26 cellular contexts compared by ENCODE assay signal in the genomic region with DNA sequence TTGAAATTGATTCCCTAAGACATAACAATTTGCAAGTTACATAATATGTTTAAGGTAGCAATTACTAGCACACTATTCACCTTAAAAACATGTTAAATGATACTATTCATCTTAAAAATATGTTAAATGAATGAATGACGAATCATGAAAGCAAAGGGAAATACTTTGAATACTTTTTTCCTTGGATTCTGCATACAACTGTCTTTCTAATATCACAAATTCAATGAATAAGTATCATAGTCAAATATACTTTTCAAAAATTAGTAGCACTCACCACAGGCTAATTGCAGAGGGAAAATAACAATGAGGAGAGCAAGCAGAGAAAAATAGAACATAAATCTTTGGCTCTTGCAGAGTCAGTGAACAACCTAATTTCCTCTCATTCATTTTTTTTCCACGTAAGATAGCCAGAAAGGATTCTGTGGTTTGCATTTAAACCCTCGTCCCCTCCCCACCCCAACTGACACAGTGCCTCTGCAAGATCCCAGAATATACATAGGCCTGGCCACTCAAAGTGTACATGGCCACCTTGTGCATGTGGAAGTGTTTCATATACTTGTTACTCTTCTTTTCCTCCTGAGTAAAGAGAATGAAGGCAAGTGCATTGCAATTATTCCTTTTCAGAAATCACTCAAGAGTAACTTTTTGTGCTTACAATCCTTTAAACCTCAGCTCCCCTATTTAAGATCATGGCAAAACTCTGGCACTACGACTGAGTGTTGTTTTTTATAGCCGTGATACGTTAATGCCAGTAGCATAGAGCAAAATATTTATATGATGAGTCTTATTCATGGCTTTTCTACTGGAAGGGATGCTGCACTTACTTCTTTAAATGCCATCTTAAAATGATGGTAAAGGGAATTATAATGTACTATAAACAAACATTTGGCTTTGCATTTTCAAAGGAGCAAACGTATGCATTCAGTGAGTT.
DNase-seq lines count a peak whose midpoint lies in the region; ATAC-seq, FAIRE-seq and TF ChIP-seq lines count a peak whose summit lies in the region.
"Had no signal": no experiment of that assay in that cellular context is flagged by ENCODE, and none has a peak within 500 bp of the region (broad histone marks: within the 10 kb centered on the region; RNA-seq: fewer than 3 reads in every experiment).

No MANE protein-coding gene starts in this region.

- no peaks in the 10 kb centered on the region for H3K79me2 ChIP-seq in astrocyte (ENCODE audit: insufficient read depth, low read length)
- no peaks in the 10 kb centered on the region for H3K79me2 ChIP-seq in osteoblast (ENCODE audit: insufficient read depth, low read length)

- H3K27me3 Mint-ChIP-seq in astrocyte (ENCODE audit: low read depth, unreplicated experiment), result no peaks in the 10 kb centered on the region
- H3K27me3 Mint-ChIP-seq: CD4-positive, alpha-beta memory T cell had no signal

- peak; percentile 90 for FAIRE-seq in astrocyte (lab: Jason Lieb, UNC)

- DNase-seq in GM03348 (ENCODE audit: low spot score), result peak; percentile 20
- DNase-seq in M059J (ENCODE audit: low read depth), result peak; percentile 73
- peak; percentile 61 for DNase-seq in astrocyte (ENCODE audit: low read depth)
- no peak for DNase-seq in osteoblast (ENCODE audit: insufficient read length, low spot score, missing footprints)
- DNase-seq in iPS-NIHi7 (ENCODE audit: extremely low spot score), result no peak
- DNase-seq: activated CD4-positive, alpha-beta T cell treated with anti-CD3 and anti-CD28 coated beads for 4 hours; activated naive CD4-positive, alpha-beta T cell treated with anti-CD3 and anti-CD28 coated beads, Interleukin-2, amount 50 U/mL, for 16 hours; activated T-cell treated with anti-CD3 and anti-CD28 coated beads, Interleukin-2, amount 50 U/mL, for 72 hours; anterior cingulate cortex; CD4-positive, alpha-beta memory T cell; central memory CD4-positive, alpha-beta T cell; DMS153; erythroblast; GF-D8; left cardiac atrium; mesendoderm; occipital lobe; SHP77 treated with DMSO at 0.1 percent for 48 hours; spleen; stimulated activated CD4-positive, alpha-beta T cell treated with anti-CD3 and anti-CD28 coated beads, Interleukin-4, amount 100 ng/mL, for 24 hours; stimulated activated naive CD4-positive, alpha-beta T cell treated with Interleukin-2 at 50 U/mL for 16 hours; T-helper 1 cell; thyroid gland had no signal

- H3K36me3 ChIP-seq in astrocyte (ENCODE audit: insufficient read depth, low read length) (no peaks in the 10 kb centered on the region), osteoblast (ENCODE audit: insufficient read depth, low read length) (peaks cover 3% of the 10 kb centered on the region)
- H3K36me3 ChIP-seq: spleen, thyroid gland had no signal

- H3K4me1 ChIP-seq in astrocyte (ENCODE audit: insufficient read depth, low read length) (peaks cover 5% of the 10 kb centered on the region), osteoblast (ENCODE audit: insufficient read depth, low read length) (peaks cover 16% of the 10 kb centered on the region)
- H3K4me1 ChIP-seq: spleen, thyroid gland had no signal

- no peak for TF ChIP-seq CTCF in astrocyte (IDR thresholded peaks at IDR 0.05; ENCODE audit: insufficient read depth, low read depth, low read length)
- TF ChIP-seq CTCF in osteoblast (IDR thresholded peaks at IDR 0.05; ENCODE audit: extremely low read depth, low read depth, low read length), result no peak

- no peak overlapping the region for H3K4me3 Mint-ChIP-seq in astrocyte (ENCODE audit: unreplicated experiment)
- H3K4me3 Mint-ChIP-seq: activated T-cell treated with anti-CD3 and anti-CD28 coated beads, Interleukin-2, amount 50 U/mL, for 72 hours; CD4-positive, alpha-beta memory T cell had no signal

- no peaks in the 10 kb centered on the region for H3K27me3 ChIP-seq in astrocyte (ENCODE audit: insufficient read depth, low read length)
- H3K27me3 ChIP-seq in osteoblast (ENCODE audit: insufficient read depth, low read length), result no peaks in the 10 kb centered on the region
- H3K27me3 ChIP-seq: spleen, thyroid gland had no signal

- H3K9me3 ChIP-seq in astrocyte (ENCODE audit: insufficient read depth, low read depth, low read length) (peaks cover 15% of the 10 kb centered on the region), osteoblast (ENCODE audit: low read depth, low read length) (peaks cover 15% of the 10 kb centered on the region)
- H3K9me3 ChIP-seq: thyroid gland had no signal

- H3K27ac ChIP-seq in astrocyte (ENCODE audit: low read depth, low read length) (peak overlapping the region; percentile 23), osteoblast (ENCODE audit: low read depth, low read length) (peak overlapping the region; percentile 61)
- H3K27ac ChIP-seq: spleen, thyroid gland had no signal

- H4K20me1 ChIP-seq in astrocyte (ENCODE audit: insufficient read depth, low read length) (no peaks in the 10 kb centered on the region), osteoblast (ENCODE audit: insufficient read depth, low read length) (no peaks in the 10 kb centered on the region)

- no peak overlapping the region for H3K9ac ChIP-seq in astrocyte (ENCODE audit: low read length)

- peak overlapping the region; percentile 19 for H2AFZ ChIP-seq in astrocyte (ENCODE audit: low read depth, low read length)
- H2AFZ ChIP-seq in osteoblast (ENCODE audit: low read length), result no peak overlapping the region

- peaks cover 25% of the 10 kb centered on the region for H3K9me3 Mint-ChIP-seq in astrocyte (ENCODE audit: unreplicated experiment)

- no peak overlapping the region for H3K4me3 ChIP-seq in astrocyte (ENCODE audit: insufficient read depth, low read depth, low read length)
- H3K4me3 ChIP-seq in osteoblast (ENCODE audit: insufficient read depth, low read length), result peak overlapping the region; percentile 28
- H3K4me3 ChIP-seq: spleen, thyroid gland had no signal

- H3K36me3 Mint-ChIP-seq in astrocyte (ENCODE audit: low read depth, unreplicated experiment), result peaks cover 4% of the 10 kb centered on the region
- H3K36me3 Mint-ChIP-seq: CD4-positive, alpha-beta memory T cell had no signal

- ATAC-seq in HG03025 (IDR thresholded peaks at IDR 0.05; ENCODE audit: low FRiP score, unreplicated experiment), result no peak
- no peak for ATAC-seq in GM21423 (IDR thresholded peaks at IDR 0.05; ENCODE audit: unreplicated experiment)
- no peak for ATAC-seq in HG02981 (IDR thresholded peaks at IDR 0.05; ENCODE audit: unreplicated experiment)
- ATAC-seq: activated T-cell treated with anti-CD3 and anti-CD28 coated beads, Interleukin-2, amount 50 U/mL, for 72 hours; left cardiac atrium had no signal

- H3K4me2 ChIP-seq in astrocyte (ENCODE audit: low read length) (peak overlapping the region; percentile 22), osteoblast (ENCODE audit: insufficient read depth, low read length) (peak overlapping the region; percentile 59)

- peaks cover 13% of the 10 kb centered on the region for H3K4me1 Mint-ChIP-seq in astrocyte (ENCODE audit: low read depth, unreplicated experiment)
- H3K4me1 Mint-ChIP-seq: CD4-positive, alpha-beta memory T cell had no signal

- H3K27ac Mint-ChIP-seq in astrocyte (ENCODE audit: unreplicated experiment), result peak overlapping the region; percentile 42
- H3K27ac Mint-ChIP-seq: activated T-cell treated with anti-CD3 and anti-CD28 coated beads, Interleukin-2, amount 50 U/mL, for 72 hours; CD4-positive, alpha-beta memory T cell had no signal

Comparison
In these comparisons a context has a peak if more than half of its experiments do, and no peak if none do; other contexts are left out.
1. DNase-seq: peak in GM03348 (single experiment), M059J (single experiment) and astrocyte (single experiment); none in osteoblast (single experiment) and iPS-NIHi7 (single experiment).